In the genomic region with DNA sequence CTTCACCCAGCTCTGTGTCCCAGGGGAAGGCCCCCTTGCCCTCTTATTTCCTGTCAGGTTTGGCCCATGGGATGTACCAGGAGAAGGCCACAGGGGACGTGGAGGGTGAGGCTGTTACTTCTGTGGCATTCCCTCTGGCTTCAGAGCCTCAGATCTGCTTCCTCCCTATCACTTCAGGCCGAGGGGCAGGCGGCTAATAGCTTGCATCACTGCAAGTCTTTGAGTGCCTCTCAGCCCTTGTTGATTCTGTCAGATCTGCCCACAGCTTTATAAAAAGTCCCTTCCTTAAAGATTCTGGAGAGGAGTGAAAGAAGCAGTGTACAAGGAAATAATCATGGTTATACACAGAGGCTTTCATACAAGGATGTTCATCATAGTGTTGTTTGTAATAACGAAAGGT, we compare ENCODE assay signal across 26 cellular contexts.
"Had no signal": no experiment of that assay in that cellular context is flagged by ENCODE, and none has a peak within 500 bp of the region (broad histone marks: within the 10 kb centered on the region; RNA-seq: fewer than 3 reads in every experiment).

No MANE protein-coding gene starts in this region.

- H3K4me3 ChIP-seq: colonic mucosa, esophagus muscularis mucosa, gastroesophageal sphincter, heart left ventricle, hepatocyte, mucosa of descending colon, neural progenitor cell, psoas muscle, sigmoid colon had no signal

- H3K9me3 ChIP-seq: colonic mucosa, esophagus muscularis mucosa, gastroesophageal sphincter, heart left ventricle, mucosa of descending colon, psoas muscle, sigmoid colon had no signal

- FAIRE-seq: endothelial cell of umbilical vein had no signal

- H3K27me3 ChIP-seq: colonic mucosa, esophagus muscularis mucosa, foreskin keratinocyte, gastroesophageal sphincter, hepatocyte, neural progenitor cell, sigmoid colon had no signal

- ATAC-seq: foreskin keratinocyte; gastroesophageal sphincter; heart left ventricle; left colon; left ventricle myocardium superior; mucosa of descending colon; natural killer cell treated with Interleukin-12 subunit alpha and Interleukin-12 subunit beta and Interleukin-15 and Interleukin-18, amount 100 ng/mL, for 72 hours; psoas muscle; right cardiac atrium; stimulated activated effector memory CD8-positive, alpha-beta T cell treated with anti-CD3 and anti-CD28 coated beads, Interleukin-12 subunit alpha, Interleukin-12 subunit beta, amount 100 ng/mL, for 72 hours had no signal

- H3K4me1 ChIP-seq: colonic mucosa, esophagus muscularis mucosa, foreskin keratinocyte, gastroesophageal sphincter, heart left ventricle, neural progenitor cell, psoas muscle, sigmoid colon had no signal

- DNase-seq: colonic mucosa; effector memory CD4-positive, alpha-beta T cell; foreskin keratinocyte; kidney glomerular epithelial cell; left colon; left ventricle myocardium superior; mesenchymal stem cell; mucosa of descending colon; naive B cell; posterior cingulate gyrus; psoas muscle; right cardiac atrium; sigmoid colon; stimulated activated CD4-positive, alpha-beta T cell treated with anti-CD3 and anti-CD28 coated beads, Interleukin-2, amount 100 ng/mL, for 24 hours; stimulated activated CD4-positive, alpha-beta T cell treated with anti-CD3 and anti-CD28 coated beads, Interleukin-4, amount 100 ng/mL, for 24 hours; stimulated activated naive CD4-positive, alpha-beta T cell treated with Interleukin-2 at 50 U/mL for 16 hours; substantia nigra; trophoblast cell had no signal

- H3K27ac ChIP-seq: colonic mucosa, esophagus muscularis mucosa, foreskin keratinocyte, gastroesophageal sphincter, heart left ventricle, hepatocyte, neural progenitor cell, psoas muscle, sigmoid colon had no signal

- H3K36me3 ChIP-seq: colonic mucosa, esophagus muscularis mucosa, gastroesophageal sphincter, heart left ventricle, neural progenitor cell, sigmoid colon had no signal
